Comparison of ENCODE assay signal across 18 cellular contexts in the genomic region with DNA sequence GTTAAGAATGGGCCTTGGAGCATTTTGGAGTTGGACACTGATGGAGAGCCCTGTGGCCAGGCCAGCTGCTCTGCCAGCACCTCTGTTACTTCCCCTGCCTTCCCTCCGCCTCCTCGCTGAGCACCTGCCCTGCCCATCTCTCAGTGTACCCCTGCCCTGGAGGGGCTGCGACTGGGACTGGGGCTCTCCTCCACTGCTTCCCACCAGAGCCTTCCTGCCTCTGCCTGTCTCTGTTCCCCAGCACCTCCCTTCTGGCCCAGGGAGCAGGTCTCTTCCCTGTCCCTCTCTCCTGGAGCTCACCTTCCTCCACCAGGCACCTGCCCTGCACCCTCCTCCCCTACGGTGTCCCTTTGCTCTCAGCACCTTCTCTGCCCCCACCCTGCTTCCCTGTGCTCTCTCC.
DNase-seq lines count a peak whose midpoint lies in the region; ATAC-seq and TF ChIP-seq lines count a peak whose summit lies in the region.
"Had no signal": no experiment of that assay in that cellular context is flagged by ENCODE, and none has a peak within 500 bp of the region (broad histone marks: within the 10 kb centered on the region; RNA-seq: fewer than 3 reads in every experiment).

No MANE protein-coding gene starts in this region.

- POLR2A ChIA-PET in A673 (lab: Charles Lee; ENCODE audit: low non-redundant PET) = no interaction called here
- POLR2A ChIA-PET in CD8-positive, alpha-beta memory T cell (lab: Charles Lee) = no interaction called here

- peaks cover 54 to 60% (median 56%) of the 10 kb centered on the region in 3 donors for H3K4me1 Mint-ChIP-seq in CD8-positive, alpha-beta memory T cell
- peaks cover 54% of the 10 kb centered on the region for H3K4me1 Mint-ChIP-seq in activated T-helper 17 cell treated with anti-CD3 and anti-CD28 coated beads, Interleukin-2, amount 50 U/mL, for 72 hours
- peaks cover 46 to 77% of the 10 kb centered on the region in 2 donors for H3K4me1 Mint-ChIP-seq in immature natural killer cell

- H3K27me3 ChIP-seq in A673 (replicated peaks; ENCODE audit: insufficient read depth, low read depth, low read length, poor library complexity) = no peaks in the 10 kb centered on the region
- no peaks in the 10 kb centered on the region for H3K27me3 ChIP-seq in CD8-positive, alpha-beta memory T cell (ENCODE audit: insufficient read depth, low read length, poor library complexity, severe bottlenecking)
- H3K27me3 ChIP-seq: adrenal gland, SJSA1, uterus had no signal

- peak overlapping the region in 4 of 7 donors; percentile 8 to 81 (median 32) for H3K4me3 Mint-ChIP-seq in CD8-positive, alpha-beta memory T cell
- H3K4me3 Mint-ChIP-seq in activated T-helper 17 cell treated with anti-CD3 and anti-CD28 coated beads, Interleukin-2, amount 50 U/mL, for 72 hours = peak overlapping the region; percentile 44
- H3K4me3 Mint-ChIP-seq in immature natural killer cell = no peak overlapping the region

- H3K9me3 ChIP-seq in A673 (ENCODE audit: low read depth, low read length, poor library complexity, severe bottlenecking) = no peaks in the 10 kb centered on the region
- H3K9me3 ChIP-seq in CD8-positive, alpha-beta memory T cell (ENCODE audit: low read length) = no peaks in the 10 kb centered on the region
- H3K9me3 ChIP-seq: adrenal gland, SJSA1, uterus had no signal

- peak overlapping the region in 7 of 8 donors; percentile 32 to 93 (median 68) for H3K27ac Mint-ChIP-seq in CD8-positive, alpha-beta memory T cell
- peak overlapping the region; percentile 63 for H3K27ac Mint-ChIP-seq in activated T-helper 17 cell treated with anti-CD3 and anti-CD28 coated beads, Interleukin-2, amount 50 U/mL, for 72 hours
- H3K27ac Mint-ChIP-seq in immature natural killer cell = peak overlapping the region in 5 of 6 donors; percentile 0 to 72 (median 45)

- H3K4me1 ChIP-seq in A673 (ENCODE audit: insufficient read depth, low read length, poor library complexity, severe bottlenecking) = peaks cover 11% of the 10 kb centered on the region
- peaks cover 30% of the 10 kb centered on the region for H3K4me1 ChIP-seq in CD8-positive, alpha-beta memory T cell (ENCODE audit: insufficient read depth, low read length)
- H3K4me1 ChIP-seq: SJSA1, uterus had no signal

- H3K27ac ChIP-seq in A673 (ENCODE audit: low read depth, low read length, poor library complexity, severe bottlenecking) = peak overlapping the region; percentile 70
- no peak overlapping the region for H3K27ac ChIP-seq in CD8-positive, alpha-beta memory T cell (ENCODE audit: low read depth, low read length)
- H3K27ac ChIP-seq: SJSA1, uterus had no signal

- CTCF ChIA-PET in A673 (lab: Charles Lee) = no interaction called here
- CTCF ChIA-PET in CD8-positive, alpha-beta memory T cell (lab: Charles Lee) = no interaction called here

- intact Hi-C loops in A673 (cut with micrococcal nuclease; ENCODE audit: unreplicated experiment) = no loop called here

- no peaks in the 10 kb centered on the region for H3K9me3 Mint-ChIP-seq in CD8-positive, alpha-beta memory T cell
- no peaks in the 10 kb centered on the region for H3K9me3 Mint-ChIP-seq in activated T-helper 17 cell treated with anti-CD3 and anti-CD28 coated beads, Interleukin-2, amount 50 U/mL, for 72 hours
- H3K9me3 Mint-ChIP-seq in immature natural killer cell = no peaks in the 10 kb centered on the region

- peaks cover 9% of the 10 kb centered on the region for H3K36me3 ChIP-seq in A673 (ENCODE audit: insufficient read depth, low read length, poor library complexity, severe bottlenecking)
- H3K36me3 ChIP-seq in CD8-positive, alpha-beta memory T cell (ENCODE audit: insufficient read depth, low read length) = peaks cover 4% of the 10 kb centered on the region
- H3K36me3 ChIP-seq: uterus had no signal

- peaks cover 0 to 81% (median 15%) of the 10 kb centered on the region in 3 donors for H3K36me3 Mint-ChIP-seq in CD8-positive, alpha-beta memory T cell
- peaks cover 85% of the 10 kb centered on the region for H3K36me3 Mint-ChIP-seq in activated T-helper 17 cell treated with anti-CD3 and anti-CD28 coated beads, Interleukin-2, amount 50 U/mL, for 72 hours (ENCODE audit: low read depth)
- H3K36me3 Mint-ChIP-seq in immature natural killer cell = peaks cover 0 to 15% (median 15%) of the 10 kb centered on the region in 3 donors

- H3K4me3 ChIP-seq in A673 (ENCODE audit: low read depth, low read length, poor library complexity, severe bottlenecking) = no peak overlapping the region
- H3K4me3 ChIP-seq in CD8-positive, alpha-beta memory T cell (ENCODE audit: low read length) = no peak overlapping the region
- H3K4me3 ChIP-seq: adrenal gland, SJSA1, uterus had no signal

- TF ChIP-seq POLR2A in GM18505 (IDR thresholded peaks at IDR 0.05; ENCODE audit: borderline replicate concordance, extremely low read depth, insufficient read depth, insufficient read length) = no peak

- ATAC-seq in activated T-helper 17 cell treated with anti-CD3 and anti-CD28 coated beads, Interleukin-2, amount 50 U/mL, for 72 hours (replicated peaks) = peak; percentile 11
- ATAC-seq in HG03571 (IDR thresholded peaks at IDR 0.05; ENCODE audit: unreplicated experiment) (no peak), GM18505 (IDR thresholded peaks at IDR 0.05; ENCODE audit: unreplicated experiment) (no peak)

- H3K27me3 Mint-ChIP-seq in CD8-positive, alpha-beta memory T cell = peaks cover 0 to 2% of the 10 kb centered on the region in 2 donors
- H3K27me3 Mint-ChIP-seq in activated T-helper 17 cell treated with anti-CD3 and anti-CD28 coated beads, Interleukin-2, amount 50 U/mL, for 72 hours = no peaks in the 10 kb centered on the region
- H3K27me3 Mint-ChIP-seq in immature natural killer cell (ENCODE audit: low read depth in 3 of 3) = peaks cover 0 to 4% (median 3%) of the 10 kb centered on the region in 3 donors

- DNase-seq in A673 (ENCODE audit: low spot score) = no peak
- no peak for DNase-seq in CD8-positive, alpha-beta memory T cell
- DNase-seq in immature natural killer cell = no peak
- no peak for DNase-seq in stimulated activated CD4-positive, alpha-beta T cell treated with anti-CD3 and anti-CD28 coated beads, Interleukin-4, amount 100 ng/mL, for 24 hours
- DNase-seq in NCI-H526 treated with DMSO at 0.1 percent for 48 hours (lab: John Stamatoyannopoulos, UW) = no peak
- DNase-seq: activated CD8-positive, alpha-beta memory T cell treated with anti-CD3 and anti-CD28 coated beads for 24 hours; adrenal gland; DMS53; KBM-7; mesendoderm; NCI-H1417 treated with DMSO at 0.1 percent for 48 hours; NCI-H2227 treated with DMSO at 0.1 percent for 48 hours; stimulated activated CD4-positive, alpha-beta T cell treated with anti-CD3 and anti-CD28 coated beads, Interleukin-4, amount 100 ng/mL, for 4 hours; uterus had no signal

- no peak for TF ChIP-seq CTCF in A673 (conservative IDR thresholded peaks at IDR 0.05; ENCODE audit: low read depth, low read length)

- BruUV-seq in A673 (replicated peaks; lab: Mats Ljungman, UMichigan) = no TSS peak

Comparison
In these comparisons a context has a peak if more than half of its experiments do, and no peak if none do; other contexts are left out.
1. H3K4me3 Mint-ChIP-seq: peak in CD8-positive, alpha-beta memory T cell (4 of 7) and activated T-helper 17 cell treated with anti-CD3 and anti-CD28 coated beads, Interleukin-2, amount 50 U/mL, for 72 hours (single experiment); none in immature natural killer cell (0 of 5).
2. Peak in every context shown above with its lines, with median percentiles within 50 percentile points of each other: H3K27ac Mint-ChIP-seq.